In the genomic region with DNA sequence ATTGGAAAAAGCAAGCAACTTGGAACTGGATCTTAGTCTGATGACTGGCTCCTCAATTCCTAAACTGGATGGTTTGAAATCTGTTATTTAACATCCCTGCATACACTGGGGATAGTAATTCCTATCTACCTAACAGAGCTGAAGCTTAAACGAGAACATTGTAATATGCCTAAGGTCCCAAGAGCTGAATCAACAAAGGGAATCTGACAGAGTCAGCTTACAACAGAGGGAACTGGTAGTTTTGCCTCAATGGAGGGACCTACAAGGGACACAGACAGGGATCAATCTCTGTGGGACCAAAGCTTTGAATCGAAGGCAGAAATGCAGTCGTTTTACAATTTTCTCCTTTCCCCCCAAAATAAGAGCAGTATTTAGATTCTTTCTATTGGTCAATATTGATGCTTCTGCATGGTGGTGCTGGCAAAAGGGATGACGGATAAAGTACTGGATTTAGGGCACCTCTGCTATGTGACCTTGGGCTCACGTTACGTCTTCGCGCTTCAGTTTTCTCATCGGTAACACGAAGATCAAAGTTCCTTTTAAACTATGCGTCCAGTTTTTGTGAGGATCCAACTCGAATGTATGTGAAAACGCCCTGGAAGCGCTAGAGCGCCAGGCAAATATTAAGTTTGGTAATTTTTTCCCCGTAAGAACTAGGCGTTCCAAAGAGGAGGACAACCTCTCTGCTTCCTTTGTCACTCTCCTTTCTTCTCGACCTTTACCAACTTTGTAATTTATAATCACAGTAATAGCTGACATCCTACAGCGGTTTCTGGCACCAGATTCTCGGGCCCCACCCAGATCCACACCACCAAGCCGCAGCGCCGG, we compare ENCODE assay signal across 9 cellular contexts. TPM values are rescaled to one million over a fixed set of nuclear protein-coding genes. Genes with fewer than 3 reads are reported as not detected.
DNase-seq lines count a peak whose midpoint lies in the region; ATAC-seq and TF ChIP-seq lines count a peak whose summit lies in the region.
"Had no signal": no experiment of that assay in that cellular context is flagged by ENCODE, and none has a peak within 500 bp of the region (broad histone marks: within the 10 kb centered on the region; RNA-seq: fewer than 3 reads in every experiment).

No MANE protein-coding gene starts in this region.

- H3K27ac Mint-ChIP-seq in MCF 10A (ENCODE audit: low read depth, unreplicated experiment): no peak overlapping the region
- H3K27ac Mint-ChIP-seq in activated CD8-positive, alpha-beta T cell treated with anti-CD3 and anti-CD28 coated beads, Interleukin-2, amount 10 ng/mL, durations not matched to agents 7 days and 5 days: no peak overlapping the region
- H3K27ac Mint-ChIP-seq: stimulated activated naive CD8-positive, alpha-beta T cell treated with anti-CD3 and anti-CD28 coated beads, Interleukin-15, Interleukin-2, amounts not matched to agents 100 ng/mL and 50 ng/mL, for 24 hours had no signal

- H3K4me3 ChIP-seq in cardiac muscle cell (peak overlapping the region; percentile 60), right lobe of liver (peak overlapping the region; percentile 89 to 93 (median 92)), upper lobe of right lung (peak overlapping the region; percentile 92)

- TF ChIP-seq POLR2A in right lobe of liver (IDR thresholded peaks at IDR 0.05): peak; percentile 23

- peaks cover 6% of the 10 kb centered on the region for H3K4me1 ChIP-seq in cardiac muscle cell (ENCODE audit: low read depth)
- peaks cover 0 to 20% (median 7%) of the 10 kb centered on the region in 4 donors for H3K4me1 ChIP-seq in right lobe of liver
- peaks cover 26% of the 10 kb centered on the region for H3K4me1 ChIP-seq in upper lobe of right lung

- no peaks in the 10 kb centered on the region for H3K27me3 Mint-ChIP-seq in MCF 10A (ENCODE audit: insufficient read depth, unreplicated experiment)
- H3K27me3 Mint-ChIP-seq in activated CD8-positive, alpha-beta T cell treated with anti-CD3 and anti-CD28 coated beads, Interleukin-2, amount 10 ng/mL, durations not matched to agents 7 days and 5 days (ENCODE audit: low read depth): no peaks in the 10 kb centered on the region
- H3K27me3 Mint-ChIP-seq: stimulated activated naive CD8-positive, alpha-beta T cell treated with anti-CD3 and anti-CD28 coated beads, Interleukin-15, Interleukin-2, amounts not matched to agents 100 ng/mL and 50 ng/mL, for 24 hours had no signal

- H3K27me3 ChIP-seq in cardiac muscle cell (no peaks in the 10 kb centered on the region), right lobe of liver (no peaks in the 10 kb centered on the region), upper lobe of right lung (no peaks in the 10 kb centered on the region)

- H3K9me3 ChIP-seq in cardiac muscle cell (ENCODE audit: low read depth) (no peaks in the 10 kb centered on the region), right lobe of liver (no peaks in the 10 kb centered on the region), upper lobe of right lung (no peaks in the 10 kb centered on the region)

- CTCF ChIA-PET in MCF 10A (lab: Yijun Ruan, JAX): interaction anchor here (0.5 to 2.4 kb wide), 10 partner anchors 11 to 669 kb away, joined by 3 to 9 read pairs (median 4); no protein-coding TSS in a partner anchor
- CTCF ChIA-PET in activated CD8-positive, alpha-beta T cell treated with anti-CD3 and anti-CD28 coated beads, Interleukin-2, amount 10 ng/mL, durations not matched to agents 7 days and 5 days (lab: Charles Lee): interaction anchor here (1.0 to 7.9 kb wide), 6 partner anchors 11 to 269 kb away, joined by 3 to 142 read pairs (median 10); no protein-coding TSS in a partner anchor

- whole genome bisulfite sequencing in right lobe of liver (ENCODE audit: insufficient coverage, low coverage, low lambda C conversion rate, missing lambda C conversion rate): under 1% methylated on average over 23 of the region's 23 CpGs

- H3K36me3 ChIP-seq in cardiac muscle cell: no peaks in the 10 kb centered on the region
- peaks cover 0 to under 1% (median 0%) of the 10 kb centered on the region in 4 donors for H3K36me3 ChIP-seq in right lobe of liver
- H3K36me3 ChIP-seq in upper lobe of right lung: no peaks in the 10 kb centered on the region

- POLR2A ChIA-PET in MCF 10A (lab: Yijun Ruan, JAX): interaction anchor here (0.6 to 4.9 kb wide), 20 partner anchors 10 to 446 kb away, joined by 3 to 51 read pairs (median 5); partner anchors contain the start of genes ARL3, C10orf95, FBXL15 and NFKB2
- POLR2A ChIA-PET in activated CD8-positive, alpha-beta T cell treated with anti-CD3 and anti-CD28 coated beads, Interleukin-2, amount 10 ng/mL, durations not matched to agents 7 days and 5 days (lab: Charles Lee): interaction anchor here (0.6 to 1.1 kb wide), 2 partner anchors 51 to 66 kb away, joined by 3 to 4 read pairs; no protein-coding TSS in a partner anchor

- TF ChIP-seq CTCF in cardiac muscle cell (IDR thresholded peaks at IDR 0.05; ENCODE audit: low read depth, low read length) (no peak), MCF 10A (IDR thresholded peaks at IDR 0.05; ENCODE audit: unreplicated experiment) (no peak), right lobe of liver (IDR thresholded peaks at IDR 0.05) (no peak), upper lobe of right lung (IDR thresholded peaks at IDR 0.05) (no peak), GM10266 (IDR thresholded peaks at IDR 0.05; ENCODE audit: control insufficient read depth, insufficient read depth, low read depth, missing control alignments) (no peak)

- peaks cover 23% of the 10 kb centered on the region for H3K36me3 Mint-ChIP-seq in MCF 10A (ENCODE audit: insufficient read depth, unreplicated experiment)
- peaks cover 21% of the 10 kb centered on the region for H3K36me3 Mint-ChIP-seq in activated CD8-positive, alpha-beta T cell treated with anti-CD3 and anti-CD28 coated beads, Interleukin-2, amount 10 ng/mL, durations not matched to agents 7 days and 5 days (ENCODE audit: low read depth)

- ATAC-seq in left ventricle myocardium superior: no peak
- no peak for ATAC-seq in right lobe of liver
- ATAC-seq in upper lobe of right lung: no peak
- ATAC-seq in GM21528 (IDR thresholded peaks at IDR 0.05; ENCODE audit: low FRiP score, unreplicated experiment): no peak
- ATAC-seq in activated CD8-positive, alpha-beta T cell treated with anti-CD3 and anti-CD28 coated beads, Interleukin-2, amount 10 ng/mL, durations not matched to agents 7 days and 5 days: no peak

- no peak overlapping the region for H3K4me3 Mint-ChIP-seq in MCF 10A (ENCODE audit: unreplicated experiment)
- H3K4me3 Mint-ChIP-seq in activated CD8-positive, alpha-beta T cell treated with anti-CD3 and anti-CD28 coated beads, Interleukin-2, amount 10 ng/mL, durations not matched to agents 7 days and 5 days: no peak overlapping the region
- H3K4me3 Mint-ChIP-seq: stimulated activated naive CD8-positive, alpha-beta T cell treated with anti-CD3 and anti-CD28 coated beads, Interleukin-15, Interleukin-2, amounts not matched to agents 100 ng/mL and 50 ng/mL, for 24 hours had no signal

- DNase-seq in cardiac muscle cell (ENCODE audit: low read depth in 1 of 2, low spot score in 1 of 2): no peak
- no peak for DNase-seq in left ventricle myocardium superior
- DNase-seq in MCF 10A (ENCODE audit: unreplicated experiment): no peak
- no peak for DNase-seq in right lobe of liver
- DNase-seq in upper lobe of right lung: no peak
- no peak for DNase-seq in GM10266 (ENCODE audit: extremely low spot score)
- no peak for DNase-seq in activated CD8-positive, alpha-beta T cell treated with anti-CD3 and anti-CD28 coated beads, Interleukin-2, amount 10 ng/mL, durations not matched to agents 7 days and 5 days

- BruUV-seq in MCF 10A (replicated peaks; lab: Mats Ljungman, UMichigan): TSS peak; percentile 49

- peaks cover 16% of the 10 kb centered on the region for H3K4me1 Mint-ChIP-seq in MCF 10A (ENCODE audit: insufficient read depth, unreplicated experiment)
- peaks cover 28% of the 10 kb centered on the region for H3K4me1 Mint-ChIP-seq in activated CD8-positive, alpha-beta T cell treated with anti-CD3 and anti-CD28 coated beads, Interleukin-2, amount 10 ng/mL, durations not matched to agents 7 days and 5 days (ENCODE audit: low read depth)

- H3K27ac ChIP-seq in cardiac muscle cell: peak overlapping the region; percentile 69
- H3K27ac ChIP-seq in right lobe of liver: peak overlapping the region in 2 of 3 donors; percentile 6 to 51
- H3K27ac ChIP-seq in upper lobe of right lung: peak overlapping the region; percentile 75

- intact Hi-C loops in left ventricle myocardium superior (cut with micrococcal nuclease): loop anchor here (10.0 kb wide), 1 partner anchor 83 kb away; no protein-coding TSS in a partner anchor
- intact Hi-C loops in MCF 10A (cut with micrococcal nuclease): loop anchor here (2.0 kb wide), 2 partner anchors 41 to 95 kb away; no protein-coding TSS in a partner anchor
- intact Hi-C loops in right lobe of liver (cut with DNase I): loop anchor here (10.0 kb wide), 1 partner anchor 83 kb away; no protein-coding TSS in a partner anchor
- intact Hi-C loops in upper lobe of right lung (cut with DNase I): no loop called here

- H3K9me3 Mint-ChIP-seq in MCF 10A (ENCODE audit: unreplicated experiment): no peaks in the 10 kb centered on the region
- H3K9me3 Mint-ChIP-seq in activated CD8-positive, alpha-beta T cell treated with anti-CD3 and anti-CD28 coated beads, Interleukin-2, amount 10 ng/mL, durations not matched to agents 7 days and 5 days (ENCODE audit: insufficient read depth): no peaks in the 10 kb centered on the region
- H3K9me3 Mint-ChIP-seq: stimulated activated naive CD8-positive, alpha-beta T cell treated with anti-CD3 and anti-CD28 coated beads, Interleukin-15, Interleukin-2, amounts not matched to agents 100 ng/mL and 50 ng/mL, for 24 hours had no signal

RNA-seq across cellular contexts. Expression of gene ACTR1A, which starts 1.1 kb away (rescaled TPM):
- total RNA-seq in cardiac muscle cell: 135 and 147 TPM in 2 replicates
- 165 and 172 TPM in 2 replicates for polyA plus RNA-seq in cardiac muscle cell
- total RNA-seq in left ventricle myocardium superior: 101 TPM
- 60.1 and 75.3 TPM in 2 replicates for total RNA-seq in MCF 10A (2022)
- total RNA-seq in right lobe of liver: 10 to 100 TPM; 25.6 to 47.9 (median 31.3) TPM
- 92.5 TPM for total RNA-seq in upper lobe of right lung
- total RNA-seq in activated CD8-positive, alpha-beta T cell treated with anti-CD3 and anti-CD28 coated beads, Interleukin-2, amount 10 ng/mL, durations not matched to agents 7 days and 5 days: 10 to 100 TPM; 72.7 to 75.8 TPM

RNA-seq across cellular contexts. Expression of gene SUFU, which starts 2.4 kb away (rescaled TPM):
- total RNA-seq in cardiac muscle cell (11.3 and 14.2 TPM in 2 replicates), left ventricle myocardium superior (8.0 TPM), MCF 10A (2022) (6.3 TPM in 2 replicates), right lobe of liver (1 to 10 TPM; 4.2 to 6.2 (median 5.1) TPM), upper lobe of right lung (13.5 TPM)
- polyA plus RNA-seq in cardiac muscle cell: 18.4 and 28.3 TPM in 2 replicates
- 10 to 100 TPM; 10.6 to 12.0 TPM for total RNA-seq in activated CD8-positive, alpha-beta T cell treated with anti-CD3 and anti-CD28 coated beads, Interleukin-2, amount 10 ng/mL, durations not matched to agents 7 days and 5 days

RNA-seq across cellular contexts. Expression of gene C10orf95, which starts 50.1 kb away (rescaled TPM):
- total RNA-seq in cardiac muscle cell (not detected in 2 replicates), left ventricle myocardium superior (not detected), MCF 10A (2022) (0.49 and 0.63 TPM in 2 replicates), right lobe of liver (not detected), upper lobe of right lung (3.1 TPM)
- polyA plus RNA-seq in cardiac muscle cell: 1.7 and 2.0 TPM in 2 replicates
- total RNA-seq in activated CD8-positive, alpha-beta T cell treated with anti-CD3 and anti-CD28 coated beads, Interleukin-2, amount 10 ng/mL, durations not matched to agents 7 days and 5 days: under 1 TPM in 1 of 2 experiments, not detected in 1; 0.32 TPM
